ENCODE assay signal across 13 cellular contexts in the genomic region with DNA sequence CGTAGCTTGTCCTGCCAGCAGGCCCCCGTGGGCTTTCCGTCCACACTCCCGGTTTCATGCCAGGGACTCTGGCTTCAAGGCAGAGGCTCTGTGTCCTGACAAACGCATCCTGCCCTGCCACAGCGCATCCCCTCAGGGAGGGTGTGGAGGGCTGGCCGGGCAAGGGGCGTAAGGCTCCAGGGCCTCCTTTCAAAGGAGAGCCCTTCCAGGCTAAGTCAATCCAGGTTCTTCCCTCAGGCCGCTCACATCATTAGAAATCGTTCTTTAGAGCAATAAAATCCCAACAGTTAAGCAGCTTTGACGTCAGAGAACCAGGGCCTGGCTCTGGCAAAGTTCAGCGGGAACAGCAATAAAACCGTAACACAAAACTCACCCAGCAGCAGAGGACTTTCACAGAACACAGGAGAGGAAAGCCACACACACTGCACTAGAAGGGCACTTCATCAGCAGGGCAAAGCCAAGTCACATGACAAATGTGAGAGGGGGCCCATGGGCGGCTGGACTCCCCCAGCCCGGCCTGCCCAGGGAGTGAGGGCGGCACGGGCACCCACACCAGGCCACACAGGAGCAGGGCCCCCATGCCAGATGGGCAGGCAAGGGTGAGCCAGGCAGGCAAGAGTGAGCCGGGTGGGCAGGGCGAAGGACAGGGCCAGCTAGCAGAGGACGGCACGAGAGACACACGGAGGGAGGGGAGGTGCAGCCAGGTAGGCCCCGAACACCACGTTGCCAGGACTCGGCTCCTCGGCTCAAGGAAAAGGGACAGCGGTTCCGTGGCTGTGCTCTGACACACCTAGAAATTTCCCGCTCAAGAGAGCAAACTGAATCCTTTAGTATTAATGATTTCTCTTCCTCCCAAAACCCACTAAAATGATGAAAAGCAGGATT. TPM values are rescaled to one million over a fixed set of nuclear protein-coding genes. Genes with fewer than 3 reads are reported as not detected.
DNase-seq lines count a peak whose midpoint lies in the region; TF ChIP-seq lines count a peak whose summit lies in the region.
"Had no signal": no experiment of that assay in that cellular context is flagged by ENCODE, and none has a peak within 500 bp of the region (broad histone marks: within the 10 kb centered on the region; RNA-seq: fewer than 3 reads in every experiment).

No MANE protein-coding gene starts in this region.

- H3K9me3 Mint-ChIP-seq in MCF 10A (ENCODE audit: unreplicated experiment), result no peaks in the 10 kb centered on the region

- DNase-seq in EH (ENCODE audit: low read depth) (peak; percentile 47), MCF 10A (ENCODE audit: unreplicated experiment) (no peak), hepatocyte (ENCODE audit: low spot score) (peak; percentile 83), sigmoid colon (peak; percentile 95), SK-N-DZ (ENCODE audit: low spot score) (no peak), mesendoderm (no peak), mucosa of gallbladder (ENCODE audit: low spot score) (no peak), SKM-1 (lab: John Stamatoyannopoulos, UW; ENCODE audit: unreplicated experiment) (no peak)
- DNase-seq: activated CD4-positive, alpha-beta memory T cell treated with anti-CD3 and anti-CD28 coated beads, Interleukin-2, amount 10 ng/mL, durations not matched to agents 7 days and 5 days; activated gamma-delta T cell treated with Interleukin-2 at 50 U/mL for 16 hours; C1 segment of cervical spinal cord; cerebellar nuclear complex had no signal

- H2BK15ac ChIP-seq in mesendoderm (replicated peaks; ENCODE audit: low read depth), result no peak overlapping the region

- no TSS peak for BruUV-seq in MCF 10A (replicated peaks; lab: Mats Ljungman, UMichigan)

- peaks cover 13% of the 10 kb centered on the region for H3K4me1 ChIP-seq in hepatocyte (ENCODE audit: insufficient read depth)
- H3K4me1 ChIP-seq in sigmoid colon, result peaks cover 0 to 72% (median 60%) of the 10 kb centered on the region in 4 donors
- no peaks in the 10 kb centered on the region for H3K4me1 ChIP-seq in mesendoderm (ENCODE audit: control insufficient read depth, low read depth, low read length)

- H4K20me1 ChIP-seq in hepatocyte (ENCODE audit: insufficient read depth, poor library complexity, severe bottlenecking), result no peaks in the 10 kb centered on the region

- H3K4me3 Mint-ChIP-seq in MCF 10A (ENCODE audit: unreplicated experiment), result no peak overlapping the region
- H3K4me3 Mint-ChIP-seq: activated CD4-positive, alpha-beta memory T cell treated with anti-CD3 and anti-CD28 coated beads, Interleukin-2, amount 10 ng/mL, durations not matched to agents 7 days and 5 days; T-helper 1 cell treated with Interleukin-12 subunit alpha and Interleukin-12 subunit beta and Interleukin-4 antibody, amounts not matched to agents 30 μg/mL and 1 μg/mL, for 36 hours had no signal

- POLR2A ChIA-PET in MCF 10A (lab: Yijun Ruan, JAX), result no interaction called here

- 69% methylated on average over 26 of the region's 29 CpGs for whole genome bisulfite sequencing in hepatocyte (ENCODE audit: low lambda C conversion rate, missing lambda C conversion rate)
- WGBS in sigmoid colon, 2 donors, result 19 to 72% methylated on average over 29 of the region's 29 CpGs
- WGBS in mesendoderm (ENCODE audit: extremely low coverage, insufficient coverage, low lambda C conversion rate), result no CpG with 5 or more reads among the region's 29 CpGs

- no peak overlapping the region for H2BK120ac ChIP-seq in mesendoderm (ENCODE audit: low read depth, low read length)

- CTCF ChIA-PET in MCF 10A (lab: Yijun Ruan, JAX), result no interaction called here

- H3K56ac ChIP-seq in mesendoderm (ENCODE audit: low read length), result no peak overlapping the region

- H3K4me2 ChIP-seq in hepatocyte (peak overlapping the region; percentile 42), mesendoderm (ENCODE audit: low read length) (no peak overlapping the region)

- no peak overlapping the region for H3K9ac ChIP-seq in mesendoderm (ENCODE audit: low read length)

- H3K18ac ChIP-seq in mesendoderm (ENCODE audit: low read length), result no peak overlapping the region

- no peak overlapping the region for H2AK5ac ChIP-seq in mesendoderm (ENCODE audit: low read length)

- no peak overlapping the region for H3K23ac ChIP-seq in mesendoderm (ENCODE audit: low read length)

- H3K36me3 Mint-ChIP-seq in MCF 10A (ENCODE audit: insufficient read depth, unreplicated experiment), result peaks cover 18% of the 10 kb centered on the region

- H3K79me1 ChIP-seq in mesendoderm (ENCODE audit: low read length), result peaks cover 18% of the 10 kb centered on the region

- no peaks in the 10 kb centered on the region for H3K4me1 Mint-ChIP-seq in MCF 10A (ENCODE audit: insufficient read depth, unreplicated experiment)
- H3K4me1 Mint-ChIP-seq: activated CD4-positive, alpha-beta memory T cell treated with anti-CD3 and anti-CD28 coated beads, Interleukin-2, amount 10 ng/mL, durations not matched to agents 7 days and 5 days had no signal

- no peaks in the 10 kb centered on the region for H3K27me3 Mint-ChIP-seq in MCF 10A (ENCODE audit: insufficient read depth, unreplicated experiment)
- H3K27me3 Mint-ChIP-seq: activated CD4-positive, alpha-beta memory T cell treated with anti-CD3 and anti-CD28 coated beads, Interleukin-2, amount 10 ng/mL, durations not matched to agents 7 days and 5 days had no signal

- no peak overlapping the region for H2AFZ ChIP-seq in hepatocyte

- peak overlapping the region; percentile 92 for H3K27ac ChIP-seq in hepatocyte
- H3K27ac ChIP-seq in sigmoid colon, result peak overlapping the region; percentile 81 to 97 (median 96)
- no peak overlapping the region for H3K27ac ChIP-seq in mesendoderm (ENCODE audit: low read depth, low read length)

- H4K8ac ChIP-seq in mesendoderm (ENCODE audit: low read depth, low read length), result no peak overlapping the region

- no peaks in the 10 kb centered on the region for H3K36me3 ChIP-seq in hepatocyte (replicated peaks; ENCODE audit: insufficient read depth, low read depth)
- peaks cover 0 to 12% (median 0%) of the 10 kb centered on the region in 4 donors for H3K36me3 ChIP-seq in sigmoid colon
- H3K36me3 ChIP-seq in mesendoderm (ENCODE audit: control insufficient read depth, insufficient read depth, low read length), result no peaks in the 10 kb centered on the region

- H3K4me3 ChIP-seq in hepatocyte (no peak overlapping the region), sigmoid colon (peak overlapping the region; percentile 31 to 55 (median 40)), mesendoderm (ENCODE audit: low read length) (no peak overlapping the region)

- peak; percentile 49 to 50 for TF ChIP-seq POLR2A in sigmoid colon (IDR thresholded peaks at IDR 0.05)

- TF ChIP-seq EP300 in sigmoid colon (IDR thresholded peaks at IDR 0.05), result peak; percentile 97 to 100 (median 99)

- H3K79me2 ChIP-seq in hepatocyte (peaks cover 63% of the 10 kb centered on the region), mesendoderm (ENCODE audit: control insufficient read depth, insufficient read depth, low read length) (peaks cover 21% of the 10 kb centered on the region)

- H3K9me2 ChIP-seq in hepatocyte (replicated peaks; ENCODE audit: insufficient read depth), result no peaks in the 10 kb centered on the region

- H3K9me3 ChIP-seq in hepatocyte (ENCODE audit: low read depth) (no peaks in the 10 kb centered on the region), sigmoid colon (no peaks in the 10 kb centered on the region)

- intact Hi-C loops in MCF 10A (cut with micrococcal nuclease), result no loop called here
- intact Hi-C loops in sigmoid colon (cut with DNase I), result loop anchor here (1.0 to 10.0 kb wide), 5 partner anchors 21 to 606 kb away; no protein-coding TSS in a partner anchor

- no peak overlapping the region for H4K5ac ChIP-seq in mesendoderm (ENCODE audit: low read length)

- no peak overlapping the region for H2BK5ac ChIP-seq in mesendoderm (ENCODE audit: low read length)

- no peak overlapping the region for H3K4ac ChIP-seq in mesendoderm (ENCODE audit: low read depth, low read length)

- peak overlapping the region; percentile 65 for H3K27ac Mint-ChIP-seq in MCF 10A (ENCODE audit: low read depth, unreplicated experiment)
- H3K27ac Mint-ChIP-seq: activated CD4-positive, alpha-beta memory T cell treated with anti-CD3 and anti-CD28 coated beads, Interleukin-2, amount 10 ng/mL, durations not matched to agents 7 days and 5 days; T-helper 1 cell treated with Interleukin-12 subunit alpha and Interleukin-12 subunit beta and Interleukin-4 antibody, amounts not matched to agents 30 μg/mL and 1 μg/mL, for 36 hours had no signal

- H3K27me3 ChIP-seq in hepatocyte (no peaks in the 10 kb centered on the region), sigmoid colon (no peaks in the 10 kb centered on the region), mesendoderm (ENCODE audit: insufficient read depth, low read length, poor library complexity) (no peaks in the 10 kb centered on the region)

- TF ChIP-seq CTCF in MCF 10A (IDR thresholded peaks at IDR 0.05; ENCODE audit: unreplicated experiment) (no peak), hepatocyte (IDR thresholded peaks at IDR 0.05; ENCODE audit: poor library complexity) (no peak), sigmoid colon (IDR thresholded peaks at IDR 0.05) (no peak)

RNA-seq across cellular contexts. Expression of a gene that starts 52.0 kb away (rescaled TPM):
- total RNA-seq in MCF 10A (2022) (21.8 and 23.8 TPM in 2 replicates), hepatocyte (9.0 and 10.8 TPM in 2 replicates), sigmoid colon (100 to 1,000 TPM in 3 of 4 donors, 10 to 100 TPM in 1; 77.0 to 196 (median 139) TPM), mucosa of gallbladder (103 TPM)
- polyA plus RNA-seq in hepatocyte (9.3 and 9.5 TPM in 2 replicates), sigmoid colon (10 to 100 TPM in 1 of 3 donors, 1 to 10 TPM in 2; 1.8 to 16.4 (median 3.0) TPM)
- 4.2 and 39.5 TPM in 2 replicates for polyA plus RNA-seq in SK-N-DZ (2014; cell fraction: cytosol; rRNA removed)
- 27.1 and 28.5 TPM in 2 replicates for polyA plus RNA-seq in SK-N-DZ (2014; cell fraction: nucleus; rRNA removed)
- polyA plus RNA-seq in mesendoderm (2013, experiment 1 of 2), result 14.4 TPM
- 12.7 TPM for polyA plus RNA-seq in mesendoderm (2013, experiment 2 of 2)

Comparison
In these comparisons a context has a peak if more than half of its experiments do, and no peak if none do; other contexts are left out.
1. DNase-seq: peak in EH (single experiment), hepatocyte (single experiment) and sigmoid colon (single experiment); none in MCF 10A (single experiment), SK-N-DZ (single experiment), mesendoderm (single experiment), mucosa of gallbladder (single experiment) and SKM-1 (single experiment).
2. H3K4me3 ChIP-seq: peak in sigmoid colon (4 of 4); none in hepatocyte (single experiment) and mesendoderm (single experiment).